ENCODE assay signal across 8 cellular contexts in the genomic region with DNA sequence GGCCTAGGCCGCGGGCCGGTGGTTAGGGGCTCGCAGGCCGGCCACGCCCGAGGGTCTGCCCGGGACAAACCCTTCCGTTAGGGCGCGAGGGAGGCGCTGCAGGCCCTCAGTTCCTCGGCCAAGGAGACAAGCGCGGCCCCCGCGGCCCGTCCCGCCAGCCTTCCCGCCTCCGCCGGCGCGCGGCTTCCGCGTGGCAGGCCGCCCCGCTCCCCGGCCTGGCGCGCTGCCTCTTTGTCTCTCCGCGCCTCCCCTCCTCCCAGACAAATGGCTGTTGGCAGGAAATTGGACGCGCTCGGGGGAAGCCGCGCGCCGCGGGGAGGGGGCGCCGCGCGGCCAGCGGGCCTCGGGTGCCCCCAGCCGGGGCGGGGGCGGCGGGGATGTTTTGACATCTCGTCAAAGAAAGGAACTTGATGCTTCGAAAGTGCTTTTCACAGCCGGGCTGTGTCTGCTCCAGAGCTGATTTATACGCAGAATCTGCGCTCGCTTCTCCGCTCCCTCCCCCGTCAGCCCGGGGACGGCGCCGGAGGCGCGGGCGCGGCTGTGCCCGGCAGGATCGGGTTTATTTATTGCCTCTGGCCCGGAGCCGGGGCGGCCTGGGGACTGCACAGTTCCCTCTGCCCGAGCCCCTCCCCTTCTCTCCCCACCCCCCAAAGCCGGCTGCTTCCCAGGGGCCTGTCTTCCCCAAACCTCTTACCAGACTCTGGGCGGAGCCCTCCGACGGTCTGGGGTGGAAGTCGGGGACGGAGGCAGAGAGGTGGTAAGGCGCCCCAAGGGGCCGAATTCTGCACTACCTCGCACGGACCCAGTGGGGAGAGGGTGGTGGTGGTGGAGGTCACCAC. TPM values are rescaled to one million over a fixed set of nuclear protein-coding genes. Genes with fewer than 3 reads are reported as not detected.
DNase-seq lines count a peak whose midpoint lies in the region; ATAC-seq, FAIRE-seq and TF ChIP-seq lines count a peak whose summit lies in the region.

No MANE protein-coding gene starts in this region.

- DNase-seq in GM12892 (ENCODE audit: insufficient read length) (peak; percentile 90), NCI-H128 (lab: John Stamatoyannopoulos, UW; ENCODE audit: unreplicated experiment) (peak; percentile 53), T-helper 17 cell (peak; percentile 55 to 72 (median 67)), anterior cingulate cortex (lab: John Stamatoyannopoulos, UW) (peak in 57 of 58 donors; percentile 30 to 88 (median 78)), hepatocyte (ENCODE audit: low spot score) (peak; percentile 91), retina (peak; percentile 86), cerebellar nuclear complex (lab: John Stamatoyannopoulos, UW) (no peak)

- peak; percentile 96 for FAIRE-seq in GM12892 (lab: Jason Lieb, UNC)

- H3K79me2 ChIP-seq in hepatocyte: peaks cover 8% of the 10 kb centered on the region

- no peaks in the 10 kb centered on the region for H3K9me2 ChIP-seq in hepatocyte (replicated peaks; ENCODE audit: insufficient read depth)

- H4K20me1 ChIP-seq in hepatocyte (ENCODE audit: insufficient read depth, poor library complexity, severe bottlenecking): no peaks in the 10 kb centered on the region

- peak overlapping the region; percentile 77 for H3K4me3 Mint-ChIP-seq in T-helper 17 cell

- no peaks in the 10 kb centered on the region for H3K9me3 ChIP-seq in T-helper 17 cell (ENCODE audit: control insufficient read depth, low read length, poor library complexity, severe bottlenecking)
- no peaks in the 10 kb centered on the region for H3K9me3 ChIP-seq in hepatocyte (ENCODE audit: low read depth)

- H3K27ac Mint-ChIP-seq in T-helper 17 cell: peak overlapping the region; percentile 59

- H3K4me1 Mint-ChIP-seq in T-helper 17 cell: peaks cover 11% of the 10 kb centered on the region

- H3K4me1 ChIP-seq in hepatocyte (ENCODE audit: insufficient read depth): peaks cover 28% of the 10 kb centered on the region

- peak overlapping the region; percentile 78 for H2AFZ ChIP-seq in hepatocyte

- no peaks in the 10 kb centered on the region for H3K36me3 ChIP-seq in hepatocyte (replicated peaks; ENCODE audit: insufficient read depth, low read depth)

- no peaks in the 10 kb centered on the region for H3K27me3 ChIP-seq in hepatocyte

- peak; percentile 71 for TF ChIP-seq POLR2A in GM12892 (IDR thresholded peaks at IDR 0.05; ENCODE audit: low read depth, low read length)

- peak; percentile 61 for TF ChIP-seq CTCF in hepatocyte (IDR thresholded peaks at IDR 0.05; ENCODE audit: poor library complexity)

- ATAC-seq in HG02759 (IDR thresholded peaks at IDR 0.05; ENCODE audit: unreplicated experiment) (peak; percentile 92), T-helper 17 cell (peak; percentile 96)

- no peaks in the 10 kb centered on the region for H3K27me3 Mint-ChIP-seq in T-helper 17 cell

- 2% methylated on average over 38 of the region's 84 CpGs for WGBS in hepatocyte (ENCODE audit: low lambda C conversion rate, missing lambda C conversion rate)

- H3K36me3 Mint-ChIP-seq in T-helper 17 cell (ENCODE audit: low read depth): no peaks in the 10 kb centered on the region

- peak overlapping the region; percentile 95 for H3K27ac ChIP-seq in hepatocyte

- H3K4me2 ChIP-seq in hepatocyte: peak overlapping the region; percentile 76

- H3K4me3 ChIP-seq in hepatocyte: peak overlapping the region; percentile 86

RNA-seq across cellular contexts. Expression of gene SHF, which starts 20.8 kb away (rescaled TPM):
- polyA plus RNA-seq in GM12892 (2012; ENCODE audit: missing spikeins): 9.7 TPM
- total RNA-seq in T-helper 17 cell: 1 to 10 TPM; 2.0 to 2.8 TPM
- 12.0 and 13.3 TPM in 2 replicates for total RNA-seq in hepatocyte
- 13.9 and 15.0 TPM in 2 replicates for polyA plus RNA-seq in hepatocyte

RNA-seq across cellular contexts. Expression of gene DUOX1, which starts 37.2 kb away (rescaled TPM):
- polyA plus RNA-seq in GM12892 (2012; ENCODE audit: missing spikeins): 0.81 TPM
- total RNA-seq in T-helper 17 cell (under 1 TPM in 1 of 2 donors, not detected in 1; 0.42 TPM), hepatocyte (3.3 and 3.8 TPM in 2 replicates)
- polyA plus RNA-seq in hepatocyte: 4.3 and 7.7 TPM in 2 replicates

RNA-seq across cellular contexts. Expression of gene DUOXA1, which starts 37.3 kb away (rescaled TPM):
- not detected for polyA plus RNA-seq in GM12892 (2012; ENCODE audit: missing spikeins)
- under 1 TPM in 1 of 2 donors, not detected in 1; 0.57 TPM for total RNA-seq in T-helper 17 cell
- 7.5 and 10.9 TPM in 2 replicates for total RNA-seq in hepatocyte
- polyA plus RNA-seq in hepatocyte: 6.3 and 15.2 TPM in 2 replicates

RNA-seq across cellular contexts. Expression of gene DUOXA2, which starts 52.9 kb away (rescaled TPM):
- not detected for polyA plus RNA-seq in GM12892 (2012; ENCODE audit: missing spikeins)
- total RNA-seq in T-helper 17 cell: not detected
- 13.8 and 24.6 TPM in 2 replicates for total RNA-seq in hepatocyte
- polyA plus RNA-seq in hepatocyte: 35.8 and 40.1 TPM in 2 replicates

RNA-seq across cellular contexts. Expression of gene DUOX2, which starts 53.0 kb away (rescaled TPM):
- 0.04 TPM for polyA plus RNA-seq in GM12892 (2012; ENCODE audit: missing spikeins)
- total RNA-seq in T-helper 17 cell: under 1 TPM in 1 of 2 donors, not detected in 1; 0.27 TPM
- 34.2 and 37.4 TPM in 2 replicates for total RNA-seq in hepatocyte
- polyA plus RNA-seq in hepatocyte: 21.4 and 25.8 TPM in 2 replicates

Comparison
In these comparisons a context has a peak if more than half of its experiments do, and no peak if none do; other contexts are left out.
1. DNase-seq: peak in GM12892 (single experiment), NCI-H128 (single experiment), T-helper 17 cell (3 of 3), anterior cingulate cortex (57 of 58), hepatocyte (single experiment) and retina (single experiment); none in cerebellar nuclear complex (0 of 2).